Comparison of ENCODE assay signal across 8 cellular contexts in genomic region chr4:83011779-83012630, GRCh38. TPM values are rescaled to one million over a fixed set of nuclear protein-coding genes. Genes with fewer than 3 reads are reported as not detected.
DNase-seq lines count a peak whose midpoint lies in the region; ATAC-seq, FAIRE-seq and TF ChIP-seq lines count a peak whose summit lies in the region.

No MANE protein-coding gene starts in this region.

- DNase-seq in AG08395 (ENCODE audit: low spot score) (peak; percentile 5), GM18507 (ENCODE audit: extremely low spot score, insufficient read length, low read depth) (no peak), RWPE2 (ENCODE audit: low spot score) (peak; percentile 61), body of pancreas (peak; percentile 40 to 51 (median 44)), iPS-NIHi11 (ENCODE audit: low spot score) (peak; percentile 35), OCI-M2 (lab: John Stamatoyannopoulos, UW; ENCODE audit: unreplicated experiment) (no peak)

- ATAC-seq in HG03045 (IDR thresholded peaks at IDR 0.05; ENCODE audit: unreplicated experiment), result peak; percentile 17
- ATAC-seq in RWPE2 (ENCODE audit: low read depth), result peak; percentile 8
- peak; percentile 3 for ATAC-seq in body of pancreas

- TF ChIP-seq CTCF in RWPE2 (IDR thresholded peaks at IDR 0.05; ENCODE audit: poor library complexity, severe bottlenecking) (no peak), body of pancreas (IDR thresholded peaks at IDR 0.05) (no peak)

- H3K27ac ChIP-seq in RWPE2 (ENCODE audit: poor library complexity, severe bottlenecking) (peak overlapping the region; percentile 75), body of pancreas (peak overlapping the region; percentile 68 to 93 (median 87))

- no peaks in the 10 kb centered on the region for H3K9me3 ChIP-seq in RWPE2 (ENCODE audit: severe bottlenecking)
- H3K9me3 ChIP-seq in body of pancreas, result no peaks in the 10 kb centered on the region
- no peaks in the 10 kb centered on the region for H3K9me3 ChIP-seq in skeletal muscle satellite cell (replicated peaks; ENCODE audit: low read length)

- FAIRE-seq in GM18507 (lab: Jason Lieb, UNC), result peak; percentile 38

- H3K36me3 ChIP-seq in RWPE2 (ENCODE audit: low read depth), result no peaks in the 10 kb centered on the region
- H3K36me3 ChIP-seq in body of pancreas (replicated peaks in 1 of 2; ENCODE audit: insufficient read depth in 1 of 2, low read depth in 2 of 2), result no peaks in the 10 kb centered on the region
- no peaks in the 10 kb centered on the region for H3K36me3 ChIP-seq in skeletal muscle satellite cell (ENCODE audit: insufficient read depth, low read length)

- H3K4me2 ChIP-seq in skeletal muscle satellite cell (ENCODE audit: low read length), result peak overlapping the region; percentile 88

- H3K9ac ChIP-seq in skeletal muscle satellite cell (ENCODE audit: low read depth, low read length), result peak overlapping the region; percentile 96

- intact Hi-C loops in body of pancreas (cut with DNase I), result no loop called here

- H3K4me3 ChIP-seq in RWPE2 (ENCODE audit: severe bottlenecking), result peak overlapping the region; percentile 96
- H3K4me3 ChIP-seq in body of pancreas, result peak overlapping the region; percentile 60 to 72
- H3K4me3 ChIP-seq in skeletal muscle satellite cell (ENCODE audit: low read length), result peak overlapping the region; percentile 89

- no peak for TF ChIP-seq POLR2A in body of pancreas (IDR thresholded peaks at IDR 0.05)

- H3K4me1 ChIP-seq in RWPE2 (ENCODE audit: insufficient read depth, poor library complexity, severe bottlenecking) (peaks cover 19% of the 10 kb centered on the region), body of pancreas (peaks cover 26% of the 10 kb centered on the region), skeletal muscle satellite cell (ENCODE audit: control insufficient read depth, insufficient read depth, low read length) (peaks cover 24% of the 10 kb centered on the region)

- no peaks in the 10 kb centered on the region for H3K27me3 ChIP-seq in RWPE2 (ENCODE audit: insufficient read depth, poor library complexity, severe bottlenecking)
- H3K27me3 ChIP-seq in body of pancreas, result no peaks in the 10 kb centered on the region
- no peaks in the 10 kb centered on the region for H3K27me3 ChIP-seq in skeletal muscle satellite cell (ENCODE audit: control insufficient read depth, insufficient read depth, low read length)

- 0% methylated on average over 20 to 41 of the region's 41 CpGs for WGBS in body of pancreas, 2 donors

RNA-seq across cellular contexts. Expression of gene LIN54, which starts 1.4 kb away (rescaled TPM):
- total RNA-seq in body of pancreas, result 1 to 10 TPM; 2.0 to 2.9 TPM
- total RNA-seq in skeletal muscle satellite cell (2012; rRNA removed), result 14.2 and 15.5 TPM in 2 replicates

RNA-seq across cellular contexts. Expression of gene COPS4, which starts 23.0 kb away (rescaled TPM):
- total RNA-seq in body of pancreas, result 10 to 100 TPM in 1 of 2 donors, 1 to 10 TPM in 1; 1.6 to 12.7 TPM
- 79.1 and 79.7 TPM in 2 replicates for total RNA-seq in skeletal muscle satellite cell (2012; rRNA removed)

Comparison
In these comparisons a context has a peak if more than half of its experiments do, and no peak if none do; other contexts are left out.
1. DNase-seq: peak in AG08395 (single experiment), RWPE2 (single experiment), body of pancreas (4 of 4) and iPS-NIHi11 (single experiment); none in GM18507 (single experiment) and OCI-M2 (single experiment).
2. Peak in every context shown above with its lines, with median percentiles within 50 percentile points of each other: ATAC-seq and H3K4me3 ChIP-seq.